In the genomic region with DNA sequence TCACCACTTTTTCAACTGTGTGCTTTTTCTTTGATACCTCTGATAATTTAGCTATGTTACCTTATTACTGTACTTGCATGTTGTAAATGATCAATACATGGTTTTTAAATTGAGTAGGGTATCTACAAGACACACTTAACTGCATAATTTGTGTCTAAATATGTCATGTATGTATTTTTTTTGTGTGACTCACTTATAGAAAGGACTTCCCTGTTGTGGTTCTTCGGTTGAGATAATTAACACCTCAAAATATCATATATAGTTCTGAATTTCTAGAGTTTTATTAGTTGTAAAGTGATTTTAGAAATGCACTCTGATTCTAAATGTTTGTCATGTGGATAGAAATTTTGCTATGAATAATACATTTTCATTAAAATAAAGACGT, we compare ENCODE assay signal across 1 cellular context.
TF ChIP-seq lines count a peak whose summit lies in the region.

No MANE protein-coding gene starts in this region.

TF ChIP-seq in GM12878, 131 proteins besides CTCF, POLR2A, EP300 and RAD21:
- TF ChIP-seq BACH1 (IDR thresholded peaks at IDR 0.05; ENCODE audit: borderline replicate concordance) = no peak
- no peak for TF ChIP-seq ZNF24 (IDR thresholded peaks at IDR 0.05)
- TF ChIP-seq STAT1 (conservative IDR thresholded peaks at IDR 0.05) = no peak
- TF ChIP-seq ETV6 (conservative IDR thresholded peaks at IDR 0.05 in 1 of 2, IDR thresholded peaks at IDR 0.05 in 1 of 2; ENCODE audit: borderline replicate concordance in 1 of 2, low read depth in 1 of 2) = no peak
- 0 out of 2 replicates have a peak, but pooled peaks have one; percentile 2 for TF ChIP-seq NBN (IDR thresholded peaks at IDR 0.05)
- no peak for TF ChIP-seq HDAC2 (IDR thresholded peaks at IDR 0.05)
- TF ChIP-seq, protein P1, sequence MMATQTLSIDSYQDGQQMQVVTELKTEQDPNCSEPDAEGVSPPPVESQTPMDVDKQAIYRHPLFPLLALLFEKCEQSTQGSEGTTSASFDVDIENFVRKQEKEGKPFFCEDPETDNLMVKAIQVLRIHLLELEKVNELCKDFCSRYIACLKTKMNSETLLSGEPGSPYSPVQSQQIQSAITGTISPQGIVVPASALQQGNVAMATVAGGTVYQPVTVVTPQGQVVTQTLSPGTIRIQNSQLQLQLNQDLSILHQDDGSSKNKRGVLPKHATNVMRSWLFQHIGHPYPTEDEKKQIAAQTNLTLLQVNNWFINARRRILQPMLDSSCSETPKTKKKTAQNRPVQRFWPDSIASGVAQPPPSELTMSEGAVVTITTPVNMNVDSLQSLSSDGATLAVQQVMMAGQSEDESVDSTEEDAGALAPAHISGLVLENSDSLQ (IDR thresholded peaks at IDR 0.05) = no peak
- peak; percentile 42; the same call in 1 of the 2 replicates for TF ChIP-seq ATF7 (IDR thresholded peaks at IDR 0.05; ENCODE audit: low read depth)
- TF ChIP-seq ZZZ3 (IDR thresholded peaks at IDR 0.05; ENCODE audit: control insufficient read depth, insufficient read length, low read depth) = no peak
- TF ChIP-seq, protein P2, sequence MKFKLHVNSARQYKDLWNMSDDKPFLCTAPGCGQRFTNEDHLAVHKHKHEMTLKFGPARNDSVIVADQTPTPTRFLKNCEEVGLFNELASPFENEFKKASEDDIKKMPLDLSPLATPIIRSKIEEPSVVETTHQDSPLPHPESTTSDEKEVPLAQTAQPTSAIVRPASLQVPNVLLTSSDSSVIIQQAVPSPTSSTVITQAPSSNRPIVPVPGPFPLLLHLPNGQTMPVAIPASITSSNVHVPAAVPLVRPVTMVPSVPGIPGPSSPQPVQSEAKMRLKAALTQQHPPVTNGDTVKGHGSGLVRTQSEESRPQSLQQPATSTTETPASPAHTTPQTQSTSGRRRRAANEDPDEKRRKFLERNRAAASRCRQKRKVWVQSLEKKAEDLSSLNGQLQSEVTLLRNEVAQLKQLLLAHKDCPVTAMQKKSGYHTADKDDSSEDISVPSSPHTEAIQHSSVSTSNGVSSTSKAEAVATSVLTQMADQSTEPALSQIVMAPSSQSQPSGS (IDR thresholded peaks at IDR 0.05; ENCODE audit: low read length) = no peak
- no peak for TF ChIP-seq MEF2B (IDR thresholded peaks at IDR 0.05; ENCODE audit: partially characterized antibody, poor library complexity, severe bottlenecking)
- peak; percentile 60 for TF ChIP-seq MTA2 (IDR thresholded peaks at IDR 0.05; ENCODE audit: low read depth)
- TF ChIP-seq MEF2A (IDR thresholded peaks at IDR 0.05; ENCODE audit: insufficient read depth, low read depth, low read length) = no peak
- no peak for TF ChIP-seq TAF1 (IDR thresholded peaks at IDR 0.05; ENCODE audit: borderline replicate concordance, low read depth, low read length)
- peak; percentile 43; the same call in 1 of the 2 replicates for TF ChIP-seq ZNF384 (IDR thresholded peaks at IDR 0.05; ENCODE audit: borderline replicate concordance, low read depth, low read length)
- no peak for TF ChIP-seq TARDBP (IDR thresholded peaks at IDR 0.05; ENCODE audit: borderline replicate concordance)
- TF ChIP-seq, protein P3, sequence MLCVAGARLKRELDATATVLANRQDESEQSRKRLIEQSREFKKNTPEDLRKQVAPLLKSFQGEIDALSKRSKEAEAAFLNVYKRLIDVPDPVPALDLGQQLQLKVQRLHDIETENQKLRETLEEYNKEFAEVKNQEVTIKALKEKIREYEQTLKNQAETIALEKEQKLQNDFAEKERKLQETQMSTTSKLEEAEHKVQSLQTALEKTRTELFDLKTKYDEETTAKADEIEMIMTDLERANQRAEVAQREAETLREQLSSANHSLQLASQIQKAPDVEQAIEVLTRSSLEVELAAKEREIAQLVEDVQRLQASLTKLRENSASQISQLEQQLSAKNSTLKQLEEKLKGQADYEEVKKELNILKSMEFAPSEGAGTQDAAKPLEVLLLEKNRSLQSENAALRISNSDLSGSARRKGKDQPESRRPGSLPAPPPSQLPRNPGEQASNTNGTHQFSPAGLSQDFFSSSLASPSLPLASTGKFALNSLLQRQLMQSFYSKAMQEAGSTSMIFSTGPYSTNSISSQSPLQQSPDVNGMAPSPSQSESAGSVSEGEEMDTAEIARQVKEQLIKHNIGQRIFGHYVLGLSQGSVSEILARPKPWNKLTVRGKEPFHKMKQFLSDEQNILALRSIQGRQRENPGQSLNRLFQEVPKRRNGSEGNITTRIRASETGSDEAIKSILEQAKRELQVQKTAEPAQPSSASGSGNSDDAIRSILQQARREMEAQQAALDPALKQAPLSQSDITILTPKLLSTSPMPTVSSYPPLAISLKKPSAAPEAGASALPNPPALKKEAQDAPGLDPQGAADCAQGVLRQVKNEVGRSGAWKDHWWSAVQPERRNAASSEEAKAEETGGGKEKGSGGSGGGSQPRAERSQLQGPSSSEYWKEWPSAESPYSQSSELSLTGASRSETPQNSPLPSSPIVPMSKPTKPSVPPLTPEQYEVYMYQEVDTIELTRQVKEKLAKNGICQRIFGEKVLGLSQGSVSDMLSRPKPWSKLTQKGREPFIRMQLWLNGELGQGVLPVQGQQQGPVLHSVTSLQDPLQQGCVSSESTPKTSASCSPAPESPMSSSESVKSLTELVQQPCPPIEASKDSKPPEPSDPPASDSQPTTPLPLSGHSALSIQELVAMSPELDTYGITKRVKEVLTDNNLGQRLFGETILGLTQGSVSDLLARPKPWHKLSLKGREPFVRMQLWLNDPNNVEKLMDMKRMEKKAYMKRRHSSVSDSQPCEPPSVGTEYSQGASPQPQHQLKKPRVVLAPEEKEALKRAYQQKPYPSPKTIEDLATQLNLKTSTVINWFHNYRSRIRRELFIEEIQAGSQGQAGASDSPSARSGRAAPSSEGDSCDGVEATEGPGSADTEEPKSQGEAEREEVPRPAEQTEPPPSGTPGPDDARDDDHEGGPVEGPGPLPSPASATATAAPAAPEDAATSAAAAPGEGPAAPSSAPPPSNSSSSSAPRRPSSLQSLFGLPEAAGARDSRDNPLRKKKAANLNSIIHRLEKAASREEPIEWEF (IDR thresholded peaks at IDR 0.05; ENCODE audit: insufficient replicate concordance, low read depth, low read length) = peak; percentile 76
- TF ChIP-seq ESRRA (IDR thresholded peaks at IDR 0.05; ENCODE audit: low read length) = no peak
